In the genomic region with DNA sequence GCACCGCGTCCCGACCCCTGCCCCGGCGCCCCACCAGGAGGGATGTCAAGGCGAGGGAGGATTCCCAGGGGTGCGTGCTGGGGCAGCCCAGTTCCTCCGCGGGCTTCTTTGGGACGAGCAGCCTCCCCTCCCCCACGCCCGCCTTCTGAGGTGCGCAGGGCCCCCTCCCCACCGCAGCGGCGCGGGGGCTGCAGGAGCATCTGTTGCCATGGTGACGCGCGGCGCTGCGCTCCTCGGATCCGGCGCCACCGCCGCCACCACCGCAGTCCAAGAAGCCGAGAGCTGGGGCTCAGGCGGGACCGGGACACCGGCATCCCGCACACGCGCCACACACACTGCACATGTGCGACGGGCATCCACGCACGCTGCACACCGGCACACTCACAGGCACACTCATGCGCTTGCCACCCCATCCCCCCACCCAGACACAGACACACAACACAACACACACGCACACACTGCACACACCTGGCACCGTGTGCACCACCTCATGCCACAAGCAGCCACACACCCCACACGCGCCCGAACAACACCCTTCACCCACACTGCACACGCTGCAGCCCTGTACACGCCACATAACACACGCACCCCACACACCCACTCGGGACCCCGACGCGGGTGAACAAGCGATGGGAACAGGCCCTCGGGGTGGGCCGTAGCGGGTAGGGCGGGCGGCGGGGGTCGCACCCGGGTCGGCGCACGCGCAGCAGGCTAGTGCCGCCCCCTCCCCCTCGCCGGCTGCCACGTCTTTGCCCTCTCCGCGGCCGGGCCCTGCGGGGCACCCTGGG, we compare ENCODE assay signal across 1 cellular context.
A peak's percentile ranks its signal among the peaks of the same experiment; 100 is the strongest.
TF ChIP-seq lines count a peak whose summit lies in the region.

No MANE protein-coding gene starts in this region.

TF ChIP-seq in HepG2, 621 proteins besides CTCF, POLR2A, EP300 and RAD21:
- TF ChIP-seq ZNF30 (CRISPR knock-in tag; IDR thresholded peaks at IDR 0.05): no peak
- no peak for TF ChIP-seq PPARG (CRISPR knock-in tag; conservative IDR thresholded peaks at IDR 0.05)
- TF ChIP-seq CCAR2 (optimal IDR thresholded peaks at IDR 0.05; ENCODE audit: low read depth, low read length): no peak
- TF ChIP-seq, protein P1, sequence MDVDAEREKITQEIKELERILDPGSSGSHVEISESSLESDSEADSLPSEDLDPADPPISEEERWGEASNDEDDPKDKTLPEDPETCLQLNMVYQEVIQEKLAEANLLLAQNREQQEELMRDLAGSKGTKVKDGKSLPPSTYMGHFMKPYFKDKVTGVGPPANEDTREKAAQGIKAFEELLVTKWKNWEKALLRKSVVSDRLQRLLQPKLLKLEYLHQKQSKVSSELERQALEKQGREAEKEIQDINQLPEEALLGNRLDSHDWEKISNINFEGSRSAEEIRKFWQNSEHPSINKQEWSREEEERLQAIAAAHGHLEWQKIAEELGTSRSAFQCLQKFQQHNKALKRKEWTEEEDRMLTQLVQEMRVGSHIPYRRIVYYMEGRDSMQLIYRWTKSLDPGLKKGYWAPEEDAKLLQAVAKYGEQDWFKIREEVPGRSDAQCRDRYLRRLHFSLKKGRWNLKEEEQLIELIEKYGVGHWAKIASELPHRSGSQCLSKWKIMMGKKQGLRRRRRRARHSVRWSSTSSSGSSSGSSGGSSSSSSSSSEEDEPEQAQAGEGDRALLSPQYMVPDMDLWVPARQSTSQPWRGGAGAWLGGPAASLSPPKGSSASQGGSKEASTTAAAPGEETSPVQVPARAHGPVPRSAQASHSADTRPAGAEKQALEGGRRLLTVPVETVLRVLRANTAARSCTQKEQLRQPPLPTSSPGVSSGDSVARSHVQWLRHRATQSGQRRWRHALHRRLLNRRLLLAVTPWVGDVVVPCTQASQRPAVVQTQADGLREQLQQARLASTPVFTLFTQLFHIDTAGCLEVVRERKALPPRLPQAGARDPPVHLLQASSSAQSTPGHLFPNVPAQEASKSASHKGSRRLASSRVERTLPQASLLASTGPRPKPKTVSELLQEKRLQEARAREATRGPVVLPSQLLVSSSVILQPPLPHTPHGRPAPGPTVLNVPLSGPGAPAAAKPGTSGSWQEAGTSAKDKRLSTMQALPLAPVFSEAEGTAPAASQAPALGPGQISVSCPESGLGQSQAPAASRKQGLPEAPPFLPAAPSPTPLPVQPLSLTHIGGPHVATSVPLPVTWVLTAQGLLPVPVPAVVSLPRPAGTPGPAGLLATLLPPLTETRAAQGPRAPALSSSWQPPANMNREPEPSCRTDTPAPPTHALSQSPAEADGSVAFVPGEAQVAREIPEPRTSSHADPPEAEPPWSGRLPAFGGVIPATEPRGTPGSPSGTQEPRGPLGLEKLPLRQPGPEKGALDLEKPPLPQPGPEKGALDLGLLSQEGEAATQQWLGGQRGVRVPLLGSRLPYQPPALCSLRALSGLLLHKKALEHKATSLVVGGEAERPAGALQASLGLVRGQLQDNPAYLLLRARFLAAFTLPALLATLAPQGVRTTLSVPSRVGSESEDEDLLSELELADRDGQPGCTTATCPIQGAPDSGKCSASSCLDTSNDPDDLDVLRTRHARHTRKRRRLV (CRISPR knock-in tag; IDR thresholded peaks at IDR 0.05): no peak
- TF ChIP-seq ATM (IDR thresholded peaks at IDR 0.05; ENCODE audit: borderline replicate concordance): no peak
- no peak for TF ChIP-seq ZNF510 (CRISPR knock-in tag; IDR thresholded peaks at IDR 0.05; ENCODE audit: low read depth)
- no peak for TF ChIP-seq ZNF124 (CRISPR knock-in tag; IDR thresholded peaks at IDR 0.05)
- peak; percentile 9 for TF ChIP-seq HNRNPLL (IDR thresholded peaks at IDR 0.05; ENCODE audit: low read depth, low read length, poor library complexity, severe bottlenecking)
- no peak for TF ChIP-seq SP5 (CRISPR knock-in tag; IDR thresholded peaks at IDR 0.05; ENCODE audit: borderline replicate concordance, low read depth)
- 0 out of 2 replicates have a peak, but pooled peaks have one; percentile 27 for TF ChIP-seq IRX3 (CRISPR knock-in tag; IDR thresholded peaks at IDR 0.05; ENCODE audit: borderline replicate concordance, low read depth)
- TF ChIP-seq SMARCE1 (IDR thresholded peaks at IDR 0.05; ENCODE audit: borderline replicate concordance): no peak
- no peak for TF ChIP-seq CREB1 (IDR thresholded peaks at IDR 0.05)
- TF ChIP-seq CREB1 (CRISPR knock-in tag; IDR thresholded peaks at IDR 0.05): no peak
- TF ChIP-seq, protein P2, sequence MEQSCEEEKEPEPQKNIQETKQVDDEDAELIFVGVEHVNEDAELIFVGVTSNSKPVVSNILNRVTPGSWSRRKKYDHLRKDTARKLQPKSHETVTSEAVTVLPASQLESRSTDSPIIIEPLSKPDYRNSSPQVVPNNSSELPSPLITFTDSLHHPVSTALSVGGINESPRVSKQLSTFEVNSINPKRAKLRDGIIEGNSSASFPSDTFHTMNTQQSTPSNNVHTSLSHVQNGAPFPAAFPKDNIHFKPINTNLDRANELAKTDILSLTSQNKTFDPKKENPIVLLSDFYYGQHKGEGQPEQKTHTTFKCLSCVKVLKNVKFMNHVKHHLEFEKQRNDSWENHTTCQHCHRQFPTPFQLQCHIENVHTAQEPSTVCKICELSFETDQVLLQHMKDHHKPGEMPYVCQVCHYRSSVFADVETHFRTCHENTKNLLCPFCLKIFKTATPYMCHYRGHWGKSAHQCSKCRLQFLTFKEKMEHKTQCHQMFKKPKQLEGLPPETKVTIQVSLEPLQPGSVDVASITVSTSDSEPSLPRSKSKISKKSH (CRISPR knock-in tag; IDR thresholded peaks at IDR 0.05; ENCODE audit: borderline replicate concordance): no peak
- TF ChIP-seq, protein P3, sequence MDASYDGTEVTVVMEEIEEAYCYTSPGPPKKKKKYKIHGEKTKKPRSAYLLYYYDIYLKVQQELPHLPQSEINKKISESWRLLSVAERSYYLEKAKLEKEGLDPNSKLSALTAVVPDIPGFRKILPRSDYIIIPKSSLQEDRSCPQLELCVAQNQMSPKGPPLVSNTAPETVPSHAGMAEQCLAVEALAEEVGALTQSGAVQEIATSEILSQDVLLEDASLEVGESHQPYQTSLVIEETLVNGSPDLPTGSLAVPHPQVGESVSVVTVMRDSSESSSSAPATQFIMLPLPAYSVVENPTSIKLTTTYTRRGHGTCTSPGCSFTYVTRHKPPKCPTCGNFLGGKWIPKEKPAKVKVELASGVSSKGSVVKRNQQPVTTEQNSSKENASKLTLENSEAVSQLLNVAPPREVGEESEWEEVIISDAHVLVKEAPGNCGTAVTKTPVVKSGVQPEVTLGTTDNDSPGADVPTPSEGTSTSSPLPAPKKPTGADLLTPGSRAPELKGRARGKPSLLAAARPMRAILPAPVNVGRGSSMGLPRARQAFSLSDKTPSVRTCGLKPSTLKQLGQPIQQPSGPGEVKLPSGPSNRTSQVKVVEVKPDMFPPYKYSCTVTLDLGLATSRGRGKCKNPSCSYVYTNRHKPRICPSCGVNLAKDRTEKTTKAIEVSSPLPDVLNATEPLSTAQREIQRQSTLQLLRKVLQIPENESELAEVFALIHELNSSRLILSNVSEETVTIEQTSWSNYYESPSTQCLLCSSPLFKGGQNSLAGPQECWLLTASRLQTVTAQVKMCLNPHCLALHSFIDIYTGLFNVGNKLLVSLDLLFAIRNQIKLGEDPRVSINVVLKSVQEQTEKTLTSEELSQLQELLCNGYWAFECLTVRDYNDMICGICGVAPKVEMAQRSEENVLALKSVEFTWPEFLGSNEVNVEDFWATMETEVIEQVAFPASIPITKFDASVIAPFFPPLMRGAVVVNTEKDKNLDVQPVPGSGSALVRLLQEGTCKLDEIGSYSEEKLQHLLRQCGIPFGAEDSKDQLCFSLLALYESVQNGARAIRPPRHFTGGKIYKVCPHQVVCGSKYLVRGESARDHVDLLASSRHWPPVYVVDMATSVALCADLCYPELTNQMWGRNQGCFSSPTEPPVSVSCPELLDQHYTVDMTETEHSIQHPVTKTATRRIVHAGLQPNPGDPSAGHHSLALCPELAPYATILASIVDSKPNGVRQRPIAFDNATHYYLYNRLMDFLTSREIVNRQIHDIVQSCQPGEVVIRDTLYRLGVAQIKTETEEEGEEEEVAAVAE (CRISPR knock-in tag; IDR thresholded peaks at IDR 0.05; ENCODE audit: borderline replicate concordance): no peak
- no peak for TF ChIP-seq ZNF530 (CRISPR knock-in tag; IDR thresholded peaks at IDR 0.05; ENCODE audit: low read depth)
- no peak for TF ChIP-seq ZNF296 (CRISPR knock-in tag; conservative IDR thresholded peaks at IDR 0.05)
- peak; percentile 34; the same call in 1 of the 2 replicates for TF ChIP-seq HOXA3 (CRISPR knock-in tag; IDR thresholded peaks at IDR 0.05)
- TF ChIP-seq KAT2B (IDR thresholded peaks at IDR 0.05; ENCODE audit: borderline replicate concordance, low read depth, low read length): no peak
- TF ChIP-seq RCOR2 (CRISPR knock-in tag; IDR thresholded peaks at IDR 0.05): no peak
- TF ChIP-seq ZSCAN20 (CRISPR knock-in tag; IDR thresholded peaks at IDR 0.05; ENCODE audit: borderline replicate concordance): no peak
- TF ChIP-seq MAFG (CRISPR knock-in tag; IDR thresholded peaks at IDR 0.05): 0 out of 2 replicates have a peak, but pooled peaks have one; percentile 5
- TF ChIP-seq ZNF737 (CRISPR knock-in tag; IDR thresholded peaks at IDR 0.05; ENCODE audit: borderline replicate concordance): no peak
- TF ChIP-seq CBX2 (IDR thresholded peaks at IDR 0.05; ENCODE audit: low read depth, low read length): no peak
- no peak for TF ChIP-seq CBX2 (CRISPR knock-in tag; IDR thresholded peaks at IDR 0.05; ENCODE audit: low read depth)
- no peak for TF ChIP-seq EHMT2 (IDR thresholded peaks at IDR 0.05; ENCODE audit: borderline replicate concordance, low read depth, low read length)
- TF ChIP-seq ZNF441 (CRISPR knock-in tag; IDR thresholded peaks at IDR 0.05; ENCODE audit: borderline replicate concordance): no peak
- TF ChIP-seq ZBTB7A (CRISPR knock-in tag; IDR thresholded peaks at IDR 0.05): 0 out of 2 replicates have a peak, but pooled peaks have one; percentile 3
- TF ChIP-seq DNMT1 (CRISPR knock-in tag; IDR thresholded peaks at IDR 0.05): peak; percentile 28; the same call in 1 of the 2 replicates
- TF ChIP-seq ZFP41 (CRISPR knock-in tag; IDR thresholded peaks at IDR 0.05; ENCODE audit: borderline replicate concordance): no peak
- no peak for TF ChIP-seq NFIC (IDR thresholded peaks at IDR 0.05; ENCODE audit: low read length)
- no peak for TF ChIP-seq ZNF468 (CRISPR knock-in tag; IDR thresholded peaks at IDR 0.05)
- TF ChIP-seq ZNF333 (CRISPR knock-in tag; IDR thresholded peaks at IDR 0.05; ENCODE audit: borderline replicate concordance): no peak
- TF ChIP-seq, protein P4, sequence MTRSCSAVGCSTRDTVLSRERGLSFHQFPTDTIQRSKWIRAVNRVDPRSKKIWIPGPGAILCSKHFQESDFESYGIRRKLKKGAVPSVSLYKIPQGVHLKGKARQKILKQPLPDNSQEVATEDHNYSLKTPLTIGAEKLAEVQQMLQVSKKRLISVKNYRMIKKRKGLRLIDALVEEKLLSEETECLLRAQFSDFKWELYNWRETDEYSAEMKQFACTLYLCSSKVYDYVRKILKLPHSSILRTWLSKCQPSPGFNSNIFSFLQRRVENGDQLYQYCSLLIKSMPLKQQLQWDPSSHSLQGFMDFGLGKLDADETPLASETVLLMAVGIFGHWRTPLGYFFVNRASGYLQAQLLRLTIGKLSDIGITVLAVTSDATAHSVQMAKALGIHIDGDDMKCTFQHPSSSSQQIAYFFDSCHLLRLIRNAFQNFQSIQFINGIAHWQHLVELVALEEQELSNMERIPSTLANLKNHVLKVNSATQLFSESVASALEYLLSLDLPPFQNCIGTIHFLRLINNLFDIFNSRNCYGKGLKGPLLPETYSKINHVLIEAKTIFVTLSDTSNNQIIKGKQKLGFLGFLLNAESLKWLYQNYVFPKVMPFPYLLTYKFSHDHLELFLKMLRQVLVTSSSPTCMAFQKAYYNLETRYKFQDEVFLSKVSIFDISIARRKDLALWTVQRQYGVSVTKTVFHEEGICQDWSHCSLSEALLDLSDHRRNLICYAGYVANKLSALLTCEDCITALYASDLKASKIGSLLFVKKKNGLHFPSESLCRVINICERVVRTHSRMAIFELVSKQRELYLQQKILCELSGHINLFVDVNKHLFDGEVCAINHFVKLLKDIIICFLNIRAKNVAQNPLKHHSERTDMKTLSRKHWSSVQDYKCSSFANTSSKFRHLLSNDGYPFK (CRISPR knock-in tag; IDR thresholded peaks at IDR 0.05; ENCODE audit: borderline replicate concordance): no peak
- no peak for TF ChIP-seq PHF21A (CRISPR knock-in tag; IDR thresholded peaks at IDR 0.05)
- TF ChIP-seq ZNF234 (CRISPR knock-in tag; conservative IDR thresholded peaks at IDR 0.05): no peak
- TF ChIP-seq RELA (CRISPR knock-in tag; IDR thresholded peaks at IDR 0.05): no peak
- no peak for TF ChIP-seq ZNF292 (CRISPR knock-in tag; IDR thresholded peaks at IDR 0.05; ENCODE audit: borderline replicate concordance, low read depth)
- TF ChIP-seq KLF9 (CRISPR knock-in tag; IDR thresholded peaks at IDR 0.05; ENCODE audit: low read depth): no peak
TF ChIP-seq in HepG2: peak in this region for 6.
